Comparison of ENCODE assay signal across 15 cellular contexts in genomic region chr15:90654233-90655124, GRCh38.
DNase-seq lines count a peak whose midpoint lies in the region; ATAC-seq and TF ChIP-seq lines count a peak whose summit lies in the region.
"Had no signal": no experiment of that assay in that cellular context is flagged by ENCODE, and none has a peak within 500 bp of the region (broad histone marks: within the 10 kb centered on the region; RNA-seq: fewer than 3 reads in every experiment).

No MANE protein-coding gene starts in this region.

- H3K4me3 ChIP-seq in left lung, result no peak overlapping the region
- H3K4me3 ChIP-seq: HAP-1 had no signal

- DNase-seq in stimulated activated naive CD8-positive, alpha-beta T cell treated with anti-CD3 and anti-CD28 coated beads, Interleukin-15, amount 100 ng/mL, for 72 hours, result no peak
- DNase-seq in stimulated activated naive CD8-positive, alpha-beta T cell treated with anti-CD3 and anti-CD28 coated beads, Interleukin-15, Interleukin-2, amounts not matched to agents 100 U/mL and 50 U/mL, for 24 hours, result no peak
- DNase-seq in NOMO-1 treated with dmso at 0.1 percent for 144 hours (lab: John Stamatoyannopoulos, UW; ENCODE audit: unreplicated experiment) (peak; percentile 22), left lung (peak in 1 of 2 donors; percentile 31), NCI-H146 (lab: John Stamatoyannopoulos, UW) (no peak)
- DNase-seq: activated naive CD4-positive, alpha-beta T cell treated with anti-CD3 and anti-CD28 coated beads for 36 hours; KG1; NCI-H2171 treated with DMSO at 0.1 percent for 48 hours; stimulated activated CD4-positive, alpha-beta T cell treated with anti-CD3 and anti-CD28 coated beads, Interleukin-1b, Interleukin-23, amount 100 ng/mL, for 48 hours; stimulated activated naive CD4-positive, alpha-beta T cell treated with Interleukin-2 at 50 U/mL for 16 hours had no signal

- H3K27me3 Mint-ChIP-seq in stimulated activated naive CD8-positive, alpha-beta T cell treated with anti-CD3 and anti-CD28 coated beads, Interleukin-15, amount 100 ng/mL, for 72 hours, result peaks cover 19% of the 10 kb centered on the region

- peaks cover 3 to 31% of the 10 kb centered on the region in 2 donors for H3K4me1 ChIP-seq in left lung
- H3K4me1 ChIP-seq: HAP-1 had no signal

- peak overlapping the region; percentile 90 to 93 for H3K27ac Mint-ChIP-seq in stimulated activated naive CD8-positive, alpha-beta T cell treated with anti-CD3 and anti-CD28 coated beads, Interleukin-15, amount 100 ng/mL, for 72 hours
- H3K27ac Mint-ChIP-seq: activated naive CD4-positive, alpha-beta T cell treated with anti-CD3 and anti-CD28 coated beads for 36 hours had no signal

- intact Hi-C loops in left lung (cut with DNase I), result loop anchor here in 1 of 2 donors (5.0 kb wide), 1 partner anchor 38 kb away; no protein-coding TSS in a partner anchor

- peak overlapping the region in 1 of 2 donors; percentile 23 for H3K27ac ChIP-seq in left lung
- H3K27ac ChIP-seq: neutrophil had no signal

- TF ChIP-seq CTCF in left lung (IDR thresholded peaks at IDR 0.05), result no peak

- H3K4me1 Mint-ChIP-seq in stimulated activated naive CD8-positive, alpha-beta T cell treated with anti-CD3 and anti-CD28 coated beads, Interleukin-15, amount 100 ng/mL, for 72 hours, result peaks cover 76% of the 10 kb centered on the region

- H3K9me3 ChIP-seq in left lung, result no peaks in the 10 kb centered on the region
- H3K9me3 ChIP-seq: HAP-1, neutrophil had no signal

- H3K4me3 Mint-ChIP-seq in stimulated activated naive CD8-positive, alpha-beta T cell treated with anti-CD3 and anti-CD28 coated beads, Interleukin-15, amount 100 ng/mL, for 72 hours, result peak overlapping the region in 1 of 2 donors; percentile 63
- H3K4me3 Mint-ChIP-seq: activated naive CD4-positive, alpha-beta T cell treated with anti-CD3 and anti-CD28 coated beads for 36 hours had no signal

- H3K9me3 Mint-ChIP-seq in stimulated activated naive CD8-positive, alpha-beta T cell treated with anti-CD3 and anti-CD28 coated beads, Interleukin-15, amount 100 ng/mL, for 72 hours, result no peaks in the 10 kb centered on the region
- H3K9me3 Mint-ChIP-seq: activated naive CD4-positive, alpha-beta T cell treated with anti-CD3 and anti-CD28 coated beads for 36 hours had no signal

- no peaks in the 10 kb centered on the region for H3K27me3 ChIP-seq in left lung
- H3K27me3 ChIP-seq: neutrophil had no signal

- peak; percentile 79 for ATAC-seq in stimulated activated naive CD8-positive, alpha-beta T cell treated with anti-CD3 and anti-CD28 coated beads, Interleukin-15, amount 100 ng/mL, for 72 hours
- no peak for ATAC-seq in stimulated activated naive CD8-positive, alpha-beta T cell treated with anti-CD3 and anti-CD28 coated beads, Interleukin-15, Interleukin-2, amounts not matched to agents 100 U/mL and 50 U/mL, for 24 hours
- ATAC-seq in left lung (peak; percentile 56), HG03521 (IDR thresholded peaks at IDR 0.05; ENCODE audit: unreplicated experiment) (no peak), HG03439 (IDR thresholded peaks at IDR 0.05; ENCODE audit: unreplicated experiment) (no peak), GM21737 (IDR thresholded peaks at IDR 0.05; ENCODE audit: unreplicated experiment) (no peak)

- no peaks in the 10 kb centered on the region for H3K36me3 ChIP-seq in left lung
- H3K36me3 ChIP-seq: HAP-1, neutrophil had no signal

Comparison
In these comparisons a context has a peak if more than half of its experiments do, and no peak if none do; other contexts are left out.
1. ATAC-seq: peak in stimulated activated naive CD8-positive, alpha-beta T cell treated with anti-CD3 and anti-CD28 coated beads, Interleukin-15, amount 100 ng/mL, for 72 hours (single experiment) and left lung (single experiment); none in stimulated activated naive CD8-positive, alpha-beta T cell treated with anti-CD3 and anti-CD28 coated beads, Interleukin-15, Interleukin-2, amounts not matched to agents 100 U/mL and 50 U/mL, for 24 hours (single experiment), HG03521 (single experiment), HG03439 (single experiment) and GM21737 (single experiment).